In genomic region chr4:33323393-33323792, GRCh38 we compare ENCODE assay signal across 20 cellular contexts.
"Had no signal": no experiment of that assay in that cellular context is flagged by ENCODE, and none has a peak within 500 bp of the region (broad histone marks: within the 10 kb centered on the region; RNA-seq: fewer than 3 reads in every experiment).

No MANE protein-coding gene starts in this region.

- H3K4me1 ChIP-seq: esophagus muscularis mucosa, psoas muscle, sigmoid colon, tibial nerve, upper lobe of left lung had no signal

- DNase-seq: dorsolateral prefrontal cortex; effector CD4-positive, alpha-beta T cell; kidney; natural killer cell; occipital lobe; ovary; posterior cingulate gyrus; psoas muscle; right cardiac atrium; sigmoid colon; stimulated activated CD4-positive, alpha-beta T cell treated with anti-CD3 and anti-CD28 coated beads, Interleukin-15, amount 100 ng/mL, for 24 hours; stimulated activated CD4-positive, alpha-beta T cell treated with anti-CD3 and anti-CD28 coated beads, Interleukin-2, amount 100 ng/mL, for 48 hours; stimulated activated naive B cell treated with anti-CD40 and anti-IgM and Interleukin-4, amounts not matched to agents 10 μg/mL and 1 μg/mL and 100 μg/mL, for 72 hours; upper lobe of left lung had no signal

- H3K36me3 ChIP-seq: esophagus muscularis mucosa, ovary, sigmoid colon, thoracic aorta, tibial nerve, upper lobe of left lung had no signal

- H3K27ac ChIP-seq: dorsolateral prefrontal cortex, esophagus muscularis mucosa, ovary, psoas muscle, sigmoid colon, skin epidermis, thoracic aorta, tibial nerve, upper lobe of left lung had no signal

- H3K9me3 ChIP-seq: esophagus muscularis mucosa, ovary, sigmoid colon, thoracic aorta, tibial nerve had no signal

- H3K27me3 ChIP-seq: esophagus muscularis mucosa, ovary, sigmoid colon, tibial nerve, upper lobe of left lung had no signal

- H3K4me3 ChIP-seq: dorsolateral prefrontal cortex, esophagus muscularis mucosa, lung, ovary, psoas muscle, sigmoid colon, skin epidermis, thoracic aorta, tibial nerve, upper lobe of left lung had no signal

- ATAC-seq: left lobe of liver; natural killer cell; psoas muscle; right cardiac atrium; stimulated activated naive B cell treated with anti-CD40 and anti-IgM and Interleukin-4, amounts not matched to agents 10 μg/mL and 1 μg/mL and 100 μg/mL, for 72 hours had no signal
